Comparison of ENCODE assay signal across 23 cellular contexts in genomic region chr10:34176351-34176750, GRCh38.
DNase-seq lines count a peak whose midpoint lies in the region; ATAC-seq, FAIRE-seq and TF ChIP-seq lines count a peak whose summit lies in the region.
"Had no signal": no experiment of that assay in that cellular context is flagged by ENCODE, and none has a peak within 500 bp of the region (broad histone marks: within the 10 kb centered on the region; RNA-seq: fewer than 3 reads in every experiment).

No MANE protein-coding gene starts in this region.

- FAIRE-seq in A549 (lab: Jason Lieb, UNC) = no peak
- FAIRE-seq: A204.1, GM12892, GM18507, H1 had no signal

- 0 out of 3 replicates have a peak overlapping the region, but pooled peaks have one; percentile 1 for H3K4me2 ChIP-seq in A549
- H3K4me2 ChIP-seq: PC-9 had no signal

- TF ChIP-seq EP300 in A549 (IDR thresholded peaks at IDR 0.05) = no peak

- POLR2A ChIA-PET in A549 (lab: Yijun Ruan, JAX) = no interaction called here

- H3K9me3 ChIP-seq in A549 (no peaks in the 10 kb centered on the region), ectodermal cell (ENCODE audit: control insufficient read depth, low read length) (no peaks in the 10 kb centered on the region), mucosa of descending colon (no peaks in the 10 kb centered on the region)

- TF ChIP-seq POLR2A in A549 (IDR thresholded peaks at IDR 0.05; ENCODE audit: low read length) = no peak

- TF ChIP-seq CTCF in A549 (IDR thresholded peaks at IDR 0.05) (no peak), mucosa of descending colon (IDR thresholded peaks at IDR 0.05) (no peak)

- H3K27ac ChIP-seq in A549 (no peak overlapping the region), ectodermal cell (ENCODE audit: insufficient read depth, low read depth, low read length, poor library complexity, severe bottlenecking) (peak overlapping the region; percentile 33)
- H3K27ac ChIP-seq: PC-9, RWPE1 had no signal

- no peaks in the 10 kb centered on the region for H3K36me3 ChIP-seq in ectodermal cell (ENCODE audit: control insufficient read depth, insufficient read depth, low read length)
- H3K36me3 ChIP-seq in mucosa of descending colon (ENCODE audit: low read depth) = no peaks in the 10 kb centered on the region

- no peak for TF ChIP-seq RAD21 in A549 (conservative IDR thresholded peaks at IDR 0.05 in 1 of 2, IDR thresholded peaks at IDR 0.05 in 1 of 2)

- ATAC-seq in A549 (no peak), mucosa of descending colon (no peak)
- ATAC-seq: SK-N-SH treated with all-trans-retinoic acid at 6 μM for 48 hours, T-cell had no signal

- no peak overlapping the region for H3K4me3 ChIP-seq in A549
- no peak overlapping the region for H3K4me3 ChIP-seq in ectodermal cell (ENCODE audit: insufficient read depth, low read depth, low read length)
- H3K4me3 ChIP-seq in mucosa of descending colon = no peak overlapping the region
- H3K4me3 ChIP-seq: PC-9 had no signal

- H3K4me1 ChIP-seq in A549 = peaks cover 16% of the 10 kb centered on the region; the same call in 2 of the 3 replicates
- H3K4me1 ChIP-seq in ectodermal cell (ENCODE audit: control insufficient read depth, insufficient read depth, low read length) = peaks cover 17% of the 10 kb centered on the region
- H3K4me1 ChIP-seq in mucosa of descending colon (ENCODE audit: low read depth) = no peaks in the 10 kb centered on the region

- intact Hi-C loops in mucosa of descending colon (cut with DNase I, micrococcal nuclease) = no loop called here

- no peaks in the 10 kb centered on the region for H3K27me3 ChIP-seq in ectodermal cell (ENCODE audit: control insufficient read depth, insufficient read depth, low read length, poor library complexity, severe bottlenecking)

- DNase-seq in A549 (ENCODE audit: low read depth in 1 of 2, low spot score in 1 of 2) (no peak), NCI-H1105 (lab: John Stamatoyannopoulos, UW) (peak; percentile 43), NCI-H69 (lab: John Stamatoyannopoulos, UW) (peak; percentile 82), mucosa of descending colon (no peak), occipital lobe (lab: John Stamatoyannopoulos, UW) (no peak), NCI-H510A treated with DMSO at 0.1 percent for 48 hours (lab: John Stamatoyannopoulos, UW) (no peak)
- DNase-seq in stimulated activated CD4-positive, alpha-beta T cell treated with anti-CD3 and anti-CD28 coated beads, Interleukin-12 subunit alpha, Interleukin-12 subunit beta, amount 100 ng/mL, for 4 hours = no peak
- DNase-seq: CD4-positive, alpha-beta T cell; KBM-7; NCI-H1417 treated with DMSO at 0.1 percent for 48 hours; NCI-H2029 treated with DMSO at 0.1 percent for 48 hours; NCI-H226; NCI-H526 treated with DMSO at 0.1 percent for 48 hours; PC-9; SIG-M5; T-cell had no signal

- CTCF ChIA-PET in A549 (lab: Yijun Ruan, JAX) = no interaction called here

- WGBS in A549 (ENCODE audit: missing lambda C conversion rate) = 82% methylated on average over 5 of the region's 5 CpGs
- WGBS in ectodermal cell, 2 experiments = 73 to 82% methylated on average over 5 of the region's 5 CpGs

TF ChIP-seq in A549, 52 proteins besides CTCF, POLR2A, EP300 and RAD21:
- no peak for TF ChIP-seq EHMT2 (IDR thresholded peaks at IDR 0.05; ENCODE audit: low read depth)

Comparison
In these comparisons a context has a peak if more than half of its experiments do, and no peak if none do; other contexts are left out.
1. DNase-seq: peak in NCI-H1105 (single experiment) and NCI-H69 (single experiment); none in A549 (0 of 2), mucosa of descending colon (0 of 3), stimulated activated CD4-positive, alpha-beta T cell treated with anti-CD3 and anti-CD28 coated beads, Interleukin-12 subunit alpha, Interleukin-12 subunit beta, amount 100 ng/mL, for 4 hours (single experiment), occipital lobe (single experiment) and NCI-H510A treated with DMSO at 0.1 percent for 48 hours (single experiment).